ENCODE assay signal across 1 cellular context in the genomic region with DNA sequence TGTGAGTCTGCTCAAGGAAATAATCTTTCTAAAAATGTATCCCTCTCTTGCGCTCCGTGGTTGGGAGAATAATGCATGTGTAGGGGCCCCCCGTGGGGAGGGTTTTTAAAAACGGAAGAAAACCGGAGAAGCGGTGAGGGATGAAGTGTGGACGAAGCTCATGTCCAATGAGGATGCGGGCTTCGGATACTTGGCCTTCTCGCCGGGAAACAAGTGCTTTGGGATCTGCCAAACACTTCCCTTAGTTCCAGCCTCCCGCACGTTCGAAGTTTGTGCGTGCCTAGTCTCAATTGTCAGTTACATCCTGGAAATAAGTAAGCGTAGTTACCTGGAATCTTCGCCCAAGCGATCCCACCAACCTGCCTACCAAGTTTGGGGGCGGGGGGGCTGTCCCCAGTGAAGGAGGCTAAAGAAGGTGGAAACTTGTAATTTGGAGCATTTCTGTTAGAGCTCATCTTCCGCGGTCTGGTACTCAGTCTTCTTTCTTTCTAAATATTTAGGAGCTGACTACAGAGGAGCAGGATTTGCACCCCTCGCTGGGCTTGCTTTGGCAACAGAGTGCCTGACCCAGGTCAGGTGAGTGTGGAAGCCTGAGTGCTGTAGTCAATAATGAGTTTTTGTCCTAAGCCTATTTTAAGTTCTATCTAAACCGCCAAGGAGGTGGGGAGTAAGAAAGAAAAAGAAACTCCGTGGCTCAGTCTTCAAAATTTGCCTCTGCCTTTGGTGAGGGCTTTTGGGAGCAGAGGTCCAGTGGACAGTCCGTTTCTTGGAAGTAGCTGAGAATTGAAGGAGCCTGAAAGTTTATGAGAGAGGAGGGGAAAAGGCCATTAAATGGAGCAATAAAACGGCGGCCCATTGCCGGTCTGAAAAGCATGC.
TF ChIP-seq lines count a peak whose summit lies in the region.

No MANE protein-coding gene starts in this region.

TF ChIP-seq in K562, 482 proteins besides CTCF, POLR2A, EP300 and RAD21 (continued from another document):
- no peak for TF ChIP-seq HDAC3 (IDR thresholded peaks at IDR 0.05; ENCODE audit: borderline replicate concordance, partially characterized antibody)
- 0 out of 2 replicates have a peak, but pooled peaks have one; percentile 11 for TF ChIP-seq SOX6 (IDR thresholded peaks at IDR 0.05)
- 0 out of 2 replicates have a peak, but pooled peaks have one; percentile 52 for TF ChIP-seq ZSCAN29 (IDR thresholded peaks at IDR 0.05)
- TF ChIP-seq NONO (IDR thresholded peaks at IDR 0.05; ENCODE audit: low read depth in 2 of 2, low read length in 1 of 2): no peak
- TF ChIP-seq HSF4 (CRISPR knock-in tag; IDR thresholded peaks at IDR 0.05; ENCODE audit: borderline replicate concordance): 0 out of 2 replicates have a peak, but pooled peaks have one; percentile 16
- no peak for TF ChIP-seq RAD51 (IDR thresholded peaks at IDR 0.05; ENCODE audit: borderline replicate concordance, low read depth)
- TF ChIP-seq ELF2 (CRISPR knock-in tag; IDR thresholded peaks at IDR 0.05): no peak
- TF ChIP-seq ELF1 (tag; IDR thresholded peaks at IDR 0.05): 0 out of 2 replicates have a peak, but pooled peaks have one; percentile 32
- TF ChIP-seq, protein P1, sequence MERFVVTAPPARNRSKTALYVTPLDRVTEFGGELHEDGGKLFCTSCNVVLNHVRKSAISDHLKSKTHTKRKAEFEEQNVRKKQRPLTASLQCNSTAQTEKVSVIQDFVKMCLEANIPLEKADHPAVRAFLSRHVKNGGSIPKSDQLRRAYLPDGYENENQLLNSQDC (CRISPR knock-in tag; IDR thresholded peaks at IDR 0.05): no peak
- TF ChIP-seq TOE1 (IDR thresholded peaks at IDR 0.05; ENCODE audit: borderline replicate concordance): no peak
- no peak for TF ChIP-seq TOE1 (CRISPR knock-in tag; IDR thresholded peaks at IDR 0.05; ENCODE audit: borderline replicate concordance, low read depth)
- TF ChIP-seq MAFF (IDR thresholded peaks at IDR 0.05; ENCODE audit: low read length): no peak
- TF ChIP-seq, protein P2, sequence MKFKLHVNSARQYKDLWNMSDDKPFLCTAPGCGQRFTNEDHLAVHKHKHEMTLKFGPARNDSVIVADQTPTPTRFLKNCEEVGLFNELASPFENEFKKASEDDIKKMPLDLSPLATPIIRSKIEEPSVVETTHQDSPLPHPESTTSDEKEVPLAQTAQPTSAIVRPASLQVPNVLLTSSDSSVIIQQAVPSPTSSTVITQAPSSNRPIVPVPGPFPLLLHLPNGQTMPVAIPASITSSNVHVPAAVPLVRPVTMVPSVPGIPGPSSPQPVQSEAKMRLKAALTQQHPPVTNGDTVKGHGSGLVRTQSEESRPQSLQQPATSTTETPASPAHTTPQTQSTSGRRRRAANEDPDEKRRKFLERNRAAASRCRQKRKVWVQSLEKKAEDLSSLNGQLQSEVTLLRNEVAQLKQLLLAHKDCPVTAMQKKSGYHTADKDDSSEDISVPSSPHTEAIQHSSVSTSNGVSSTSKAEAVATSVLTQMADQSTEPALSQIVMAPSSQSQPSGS (CRISPR knock-in tag; IDR thresholded peaks at IDR 0.05): no peak
- TF ChIP-seq, protein P3, sequence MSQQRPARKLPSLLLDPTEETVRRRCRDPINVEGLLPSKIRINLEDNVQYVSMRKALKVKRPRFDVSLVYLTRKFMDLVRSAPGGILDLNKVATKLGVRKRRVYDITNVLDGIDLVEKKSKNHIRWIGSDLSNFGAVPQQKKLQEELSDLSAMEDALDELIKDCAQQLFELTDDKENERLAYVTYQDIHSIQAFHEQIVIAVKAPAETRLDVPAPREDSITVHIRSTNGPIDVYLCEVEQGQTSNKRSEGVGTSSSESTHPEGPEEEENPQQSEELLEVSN (IDR thresholded peaks at IDR 0.05; ENCODE audit: borderline replicate concordance in 1 of 2, extremely low read depth in 1 of 2, insufficient read depth in 1 of 2, insufficient read length in 1 of 2, low read depth in 1 of 2, low read length in 1 of 2, poor library complexity in 1 of 2, severe bottlenecking in 1 of 2): peak in 1 of 2 experiments; percentile 10
- no peak for TF ChIP-seq ZNF23 (CRISPR knock-in tag; IDR thresholded peaks at IDR 0.05)
- TF ChIP-seq, protein P4, sequence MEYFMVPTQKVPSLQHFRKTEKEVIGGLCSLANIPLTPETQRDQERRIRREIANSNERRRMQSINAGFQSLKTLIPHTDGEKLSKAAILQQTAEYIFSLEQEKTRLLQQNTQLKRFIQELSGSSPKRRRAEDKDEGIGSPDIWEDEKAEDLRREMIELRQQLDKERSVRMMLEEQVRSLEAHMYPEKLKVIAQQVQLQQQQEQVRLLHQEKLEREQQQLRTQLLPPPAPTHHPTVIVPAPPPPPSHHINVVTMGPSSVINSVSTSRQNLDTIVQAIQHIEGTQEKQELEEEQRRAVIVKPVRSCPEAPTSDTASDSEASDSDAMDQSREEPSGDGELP (CRISPR knock-in tag; IDR thresholded peaks at IDR 0.05; ENCODE audit: borderline replicate concordance): no peak
- TF ChIP-seq, protein P5, sequence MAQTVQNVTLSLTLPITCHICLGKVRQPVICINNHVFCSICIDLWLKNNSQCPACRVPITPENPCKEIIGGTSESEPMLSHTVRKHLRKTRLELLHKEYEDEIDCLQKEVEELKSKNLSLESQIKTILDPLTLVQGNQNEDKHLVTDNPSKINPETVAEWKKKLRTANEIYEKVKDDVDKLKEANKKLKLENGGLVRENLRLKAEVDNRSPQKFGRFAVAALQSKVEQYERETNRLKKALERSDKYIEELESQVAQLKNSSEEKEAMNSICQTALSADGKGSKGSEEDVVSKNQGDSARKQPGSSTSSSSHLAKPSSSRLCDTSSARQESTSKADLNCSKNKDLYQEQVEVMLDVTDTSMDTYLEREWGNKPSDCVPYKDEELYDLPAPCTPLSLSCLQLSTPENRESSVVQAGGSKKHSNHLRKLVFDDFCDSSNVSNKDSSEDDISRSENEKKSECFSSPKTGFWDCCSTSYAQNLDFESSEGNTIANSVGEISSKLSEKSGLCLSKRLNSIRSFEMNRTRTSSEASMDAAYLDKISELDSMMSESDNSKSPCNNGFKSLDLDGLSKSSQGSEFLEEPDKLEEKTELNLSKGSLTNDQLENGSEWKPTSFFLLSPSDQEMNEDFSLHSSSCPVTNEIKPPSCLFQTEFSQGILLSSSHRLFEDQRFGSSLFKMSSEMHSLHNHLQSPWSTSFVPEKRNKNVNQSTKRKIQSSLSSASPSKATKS (CRISPR knock-in tag; IDR thresholded peaks at IDR 0.05): no peak
- peak; percentile 87 for TF ChIP-seq CHD1 (IDR thresholded peaks at IDR 0.05; ENCODE audit: low read length)
- TF ChIP-seq GABPB2 (CRISPR knock-in tag; conservative IDR thresholded peaks at IDR 0.05): no peak
- TF ChIP-seq, protein P6, sequence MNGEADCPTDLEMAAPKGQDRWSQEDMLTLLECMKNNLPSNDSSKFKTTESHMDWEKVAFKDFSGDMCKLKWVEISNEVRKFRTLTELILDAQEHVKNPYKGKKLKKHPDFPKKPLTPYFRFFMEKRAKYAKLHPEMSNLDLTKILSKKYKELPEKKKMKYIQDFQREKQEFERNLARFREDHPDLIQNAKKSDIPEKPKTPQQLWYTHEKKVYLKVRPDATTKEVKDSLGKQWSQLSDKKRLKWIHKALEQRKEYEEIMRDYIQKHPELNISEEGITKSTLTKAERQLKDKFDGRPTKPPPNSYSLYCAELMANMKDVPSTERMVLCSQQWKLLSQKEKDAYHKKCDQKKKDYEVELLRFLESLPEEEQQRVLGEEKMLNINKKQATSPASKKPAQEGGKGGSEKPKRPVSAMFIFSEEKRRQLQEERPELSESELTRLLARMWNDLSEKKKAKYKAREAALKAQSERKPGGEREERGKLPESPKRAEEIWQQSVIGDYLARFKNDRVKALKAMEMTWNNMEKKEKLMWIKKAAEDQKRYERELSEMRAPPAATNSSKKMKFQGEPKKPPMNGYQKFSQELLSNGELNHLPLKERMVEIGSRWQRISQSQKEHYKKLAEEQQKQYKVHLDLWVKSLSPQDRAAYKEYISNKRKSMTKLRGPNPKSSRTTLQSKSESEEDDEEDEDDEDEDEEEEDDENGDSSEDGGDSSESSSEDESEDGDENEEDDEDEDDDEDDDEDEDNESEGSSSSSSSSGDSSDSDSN (IDR thresholded peaks at IDR 0.05; ENCODE audit: borderline replicate concordance in 1 of 2, low read depth in 2 of 2, low read length in 2 of 2): 0 out of 4 replicates have a peak, but pooled peaks of 1 of the 2 experiments have one; percentile 34
- TF ChIP-seq L3MBTL2 (IDR thresholded peaks at IDR 0.05): peak; percentile 30
- TF ChIP-seq, protein P7, sequence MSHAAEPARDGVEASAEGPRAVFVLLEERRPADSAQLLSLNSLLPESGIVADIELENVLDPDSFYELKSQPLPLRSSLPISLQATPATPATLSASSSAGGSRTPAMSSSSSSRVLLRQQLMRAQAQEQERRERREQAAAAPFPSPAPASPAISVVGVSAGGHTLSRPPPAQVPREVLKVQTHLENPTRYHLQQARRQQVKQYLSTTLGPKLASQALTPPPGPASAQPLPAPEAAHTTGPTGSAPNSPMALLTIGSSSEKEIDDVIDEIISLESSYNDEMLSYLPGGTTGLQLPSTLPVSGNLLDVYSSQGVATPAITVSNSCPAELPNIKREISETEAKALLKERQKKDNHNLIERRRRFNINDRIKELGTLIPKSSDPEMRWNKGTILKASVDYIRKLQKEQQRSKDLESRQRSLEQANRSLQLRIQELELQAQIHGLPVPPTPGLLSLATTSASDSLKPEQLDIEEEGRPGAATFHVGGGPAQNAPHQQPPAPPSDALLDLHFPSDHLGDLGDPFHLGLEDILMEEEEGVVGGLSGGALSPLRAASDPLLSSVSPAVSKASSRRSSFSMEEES (CRISPR knock-in tag; IDR thresholded peaks at IDR 0.05): no peak
